Comparison of ENCODE assay signal across 1 cellular context in genomic region chr6:16226117-16227047, GRCh38. TPM values are rescaled to one million over a fixed set of nuclear protein-coding genes. Genes with fewer than 3 reads are reported as not detected.
"Had no signal": no experiment of that assay in that cellular context is flagged by ENCODE, and none has a peak within 500 bp of the region (broad histone marks: within the 10 kb centered on the region; RNA-seq: fewer than 3 reads in every experiment).

No MANE protein-coding gene starts in this region.

RNA-seq across cellular contexts. Expression of gene GMPR, which starts 12.0 kb away (rescaled TPM):
- total RNA-seq: OCI-LY7 had no signal
